In the genomic region with DNA sequence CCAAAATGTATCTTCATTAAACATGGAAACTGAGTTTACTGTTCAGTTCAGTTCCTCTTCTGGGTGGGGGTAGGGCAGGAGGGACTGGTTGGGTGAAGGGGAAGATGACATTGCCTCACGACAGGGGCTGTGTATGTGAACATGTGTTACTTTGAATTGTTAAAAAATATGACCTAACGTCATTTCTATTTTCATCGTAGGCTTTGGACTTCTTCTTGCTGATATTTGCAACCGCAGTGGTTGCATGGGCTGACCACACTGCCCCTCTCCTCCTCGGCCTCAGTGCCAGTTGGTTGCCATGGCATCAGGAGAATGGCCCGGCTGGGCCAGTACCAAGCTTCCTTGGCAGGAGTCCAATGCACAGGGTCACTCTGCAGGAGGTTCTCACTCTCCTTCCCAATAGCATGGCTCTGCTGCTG, we compare ENCODE assay signal across 13 cellular contexts. TPM values are rescaled to one million over a fixed set of nuclear protein-coding genes. Genes with fewer than 3 reads are reported as not detected.
DNase-seq lines count a peak whose midpoint lies in the region; ATAC-seq and TF ChIP-seq lines count a peak whose summit lies in the region.
"Had no signal": no experiment of that assay in that cellular context is flagged by ENCODE, and none has a peak within 500 bp of the region (broad histone marks: within the 10 kb centered on the region; RNA-seq: fewer than 3 reads in every experiment).

No MANE protein-coding gene starts in this region.

- no peak overlapping the region for H3K4me3 Mint-ChIP-seq in H9
- H3K4me3 Mint-ChIP-seq in CD4-positive, alpha-beta T cell: no peak overlapping the region
- H3K4me3 Mint-ChIP-seq: activated CD8-positive, alpha-beta memory T cell treated with anti-CD3 and anti-CD28 coated beads, Interleukin-2, amount 10 ng/mL, durations not matched to agents 7 days and 5 days had no signal

- no peaks in the 10 kb centered on the region for H3K23me2 ChIP-seq in H9 (ENCODE audit: insufficient read length, low read depth, low read length, poor library complexity, severe bottlenecking)

- H3K9me3 ChIP-seq in H9 (ENCODE audit: control insufficient read depth, low read depth, low read length) (no peaks in the 10 kb centered on the region), OCI-LY7 (ENCODE audit: low read length) (no peaks in the 10 kb centered on the region), heart right ventricle (no peaks in the 10 kb centered on the region)
- no peaks in the 10 kb centered on the region for H3K9me3 ChIP-seq in CD4-positive, alpha-beta T cell (ENCODE audit: control insufficient read depth, low read length)
- H3K9me3 ChIP-seq: BE2C had no signal

- H3K4me2 ChIP-seq in H9 (ENCODE audit: insufficient read depth, insufficient read length, low read length) (no peak overlapping the region), OCI-LY7 (ENCODE audit: low read length) (peak overlapping the region; percentile 23; the same call in 1 of the 2 replicates)
- H3K4me2 ChIP-seq: PC-9 had no signal

- no peaks in the 10 kb centered on the region for H3K79me2 ChIP-seq in H9 (ENCODE audit: insufficient read depth, low read length)
- no peaks in the 10 kb centered on the region for H3K79me2 ChIP-seq in OCI-LY7 (ENCODE audit: insufficient read depth, low read depth, low read length)

- H4K20me1 ChIP-seq in H9 (ENCODE audit: control insufficient read depth, insufficient read depth, insufficient read length): no peaks in the 10 kb centered on the region
- H4K20me1 ChIP-seq in OCI-LY7 (ENCODE audit: insufficient read depth, low read length): no peaks in the 10 kb centered on the region

- no peak overlapping the region for H2AK5ac ChIP-seq in H9 (ENCODE audit: insufficient read length, low read length)

- peak; percentile 26 to 84 (median 58) for ATAC-seq in heart right ventricle
- ATAC-seq in CD4-positive, alpha-beta T cell (ENCODE audit: poor library complexity): no peak
- ATAC-seq: activated CD8-positive, alpha-beta memory T cell treated with anti-CD3 and anti-CD28 coated beads, Interleukin-2, amount 10 ng/mL, durations not matched to agents 7 days and 5 days had no signal

- no peaks in the 10 kb centered on the region for H3K9me3 Mint-ChIP-seq in H9
- H3K9me3 Mint-ChIP-seq in CD4-positive, alpha-beta T cell: no peaks in the 10 kb centered on the region

- no peak overlapping the region for H3K56ac ChIP-seq in H9 (ENCODE audit: insufficient read length, low read depth, low read length)

- no CpG with 5 or more reads among the region's 6 CpGs for WGBS in H9 (ENCODE audit: extremely low coverage, insufficient read length, low lambda C conversion rate)
- WGBS in heart right ventricle, 2 donors: 68 to 85% methylated on average over 6 of the region's 6 CpGs

- H2BK12ac ChIP-seq in H9 (ENCODE audit: insufficient read length, low read depth, low read length): no peak overlapping the region

- H3K27ac Mint-ChIP-seq in H9: peak overlapping the region in 2 of 3 experiments; percentile 65 to 77; a peak in 3 of 7 replicates
- H3K27ac Mint-ChIP-seq in CD4-positive, alpha-beta T cell: no peak overlapping the region
- H3K27ac Mint-ChIP-seq: activated CD8-positive, alpha-beta memory T cell treated with anti-CD3 and anti-CD28 coated beads, Interleukin-2, amount 10 ng/mL, durations not matched to agents 7 days and 5 days had no signal

- peaks cover 9 to 17% of the 10 kb centered on the region in 2 experiments for H3K4me1 Mint-ChIP-seq in H9
- no peaks in the 10 kb centered on the region for H3K4me1 Mint-ChIP-seq in CD4-positive, alpha-beta T cell (ENCODE audit: low read depth)
- H3K4me1 Mint-ChIP-seq: activated CD8-positive, alpha-beta memory T cell treated with anti-CD3 and anti-CD28 coated beads, Interleukin-2, amount 10 ng/mL, durations not matched to agents 7 days and 5 days had no signal

- no TSS peak for BruUV-seq in OCI-LY7 (replicated peaks; lab: Mats Ljungman, UMichigan)

- no peaks in the 10 kb centered on the region for H3K27me3 Mint-ChIP-seq in H9 (ENCODE audit: low read depth)
- H3K27me3 Mint-ChIP-seq in CD4-positive, alpha-beta T cell: no peaks in the 10 kb centered on the region
- H3K27me3 Mint-ChIP-seq: activated CD8-positive, alpha-beta memory T cell treated with anti-CD3 and anti-CD28 coated beads, Interleukin-2, amount 10 ng/mL, durations not matched to agents 7 days and 5 days had no signal

- no peak overlapping the region for H4K5ac ChIP-seq in H9 (ENCODE audit: insufficient read length, low read depth, low read length)

- no peak overlapping the region for H2AFZ ChIP-seq in H9 (ENCODE audit: low read length)
- no peak overlapping the region for H2AFZ ChIP-seq in OCI-LY7 (ENCODE audit: low read length)
- H2AFZ ChIP-seq: PC-9 had no signal

- POLR2A ChIA-PET in OCI-LY7 (lab: Charles Lee): interaction anchor here (0.8 to 3.1 kb wide), 5 partner anchors 7 to 305 kb away, joined by 3 to 15 read pairs (median 4); no protein-coding TSS in a partner anchor
- POLR2A ChIA-PET in CD4-positive, alpha-beta T cell (lab: Charles Lee): no interaction called here

- no peak overlapping the region for H4K8ac ChIP-seq in H9 (replicated peaks; ENCODE audit: insufficient read length, low read depth, low read length)

- no peak overlapping the region for H3T11ph ChIP-seq in H9 (ENCODE audit: low read length)

- H3K27me3 ChIP-seq in H9 (ENCODE audit: insufficient read depth, low read length) (no peaks in the 10 kb centered on the region), heart right ventricle (no peaks in the 10 kb centered on the region)
- H3K27me3 ChIP-seq in CD4-positive, alpha-beta T cell (ENCODE audit: control insufficient read depth, insufficient read depth, low read length): no peaks in the 10 kb centered on the region
- H3K27me3 ChIP-seq: BE2C had no signal

- no peak overlapping the region for H3K9ac ChIP-seq in H9 (ENCODE audit: extremely low read depth, insufficient read length, low read length)

- no peak overlapping the region for H3K14ac ChIP-seq in H9 (ENCODE audit: insufficient read depth, low read length)

- no peak overlapping the region for H4K91ac ChIP-seq in H9 (ENCODE audit: insufficient read length, low read depth, low read length)

- peaks cover 17 to 55% (median 40%) of the 10 kb centered on the region in 3 experiments; a peak in 6 of 7 replicates for H3K36me3 Mint-ChIP-seq in H9 (ENCODE audit: insufficient read depth in 1 of 3, low read depth in 3 of 3)
- H3K36me3 Mint-ChIP-seq in CD4-positive, alpha-beta T cell (ENCODE audit: low read depth): peaks cover 82% of the 10 kb centered on the region

- H3K4me1 ChIP-seq in H9 (ENCODE audit: insufficient read depth, low read length): no peaks in the 10 kb centered on the region
- peaks cover 28% of the 10 kb centered on the region for H3K4me1 ChIP-seq in OCI-LY7 (ENCODE audit: insufficient read depth, low read length, poor library complexity, severe bottlenecking)
- peaks cover 0 to 23% (median 0%) of the 10 kb centered on the region in 9 donors for H3K4me1 ChIP-seq in heart right ventricle
- H3K4me1 ChIP-seq: BE2C had no signal

- TF ChIP-seq CTCF in H9 (conservative IDR thresholded peaks at IDR 0.05): no peak
- no peak for TF ChIP-seq CTCF in OCI-LY7 (conservative IDR thresholded peaks at IDR 0.05; ENCODE audit: low read length)
- no peak for TF ChIP-seq CTCF in heart right ventricle (IDR thresholded peaks at IDR 0.05)
- no peak for TF ChIP-seq CTCF in CD4-positive, alpha-beta T cell (IDR thresholded peaks at IDR 0.05)

- DNase-seq in H9 (no peak), OCI-LY7 (ENCODE audit: low spot score) (no peak), heart right ventricle (peak; percentile 22 to 32), posterior cingulate gyrus (peak; percentile 34 to 92 (median 60)), NCI-H226 (no peak), NCI-H2171 (lab: John Stamatoyannopoulos, UW) (no peak), DMS79 (lab: John Stamatoyannopoulos, UW) (no peak)
- no peak for DNase-seq in CD4-positive, alpha-beta T cell
- DNase-seq: activated CD8-positive, alpha-beta memory T cell treated with anti-CD3 and anti-CD28 coated beads, Interleukin-2, amount 10 ng/mL, durations not matched to agents 7 days and 5 days; BE2C; NCI-H1436 treated with DMSO at 0.1 percent for 48 hours; PC-9; stimulated activated CD8-positive, alpha-beta memory T cell treated with anti-CD3 and anti-CD28 coated beads, Interleukin-4, amount 100 ng/mL, for 48 hours had no signal

- no peak overlapping the region for H3K23ac ChIP-seq in H9 (ENCODE audit: insufficient read length, low read depth, low read length)

- H3K79me1 ChIP-seq in H9 (ENCODE audit: insufficient read depth, low read depth, low read length, poor library complexity, severe bottlenecking): no peaks in the 10 kb centered on the region

- no peak overlapping the region for H2BK120ac ChIP-seq in H9 (ENCODE audit: low read depth, low read length, poor library complexity, severe bottlenecking)

- H3K27ac ChIP-seq in H9 (ENCODE audit: insufficient read length, low read depth, low read length) (no peak overlapping the region), OCI-LY7 (ENCODE audit: low read depth, low read length, poor library complexity, severe bottlenecking) (no peak overlapping the region), heart right ventricle (peak overlapping the region in 1 of 10 donors; percentile 70)
- H3K27ac ChIP-seq in CD4-positive, alpha-beta T cell (ENCODE audit: low read depth, low read length): no peak overlapping the region
- H3K27ac ChIP-seq: PC-9 had no signal

- no peak overlapping the region for H2BK5ac ChIP-seq in H9 (ENCODE audit: insufficient read length, low read length)

- no peak overlapping the region for H3K4ac ChIP-seq in H9 (ENCODE audit: low read depth, low read length)

- intact Hi-C loops in OCI-LY7 (cut with micrococcal nuclease; ENCODE audit: unreplicated experiment) (no loop called here), heart right ventricle (cut with DNase I) (loop anchor here in 2 of 10 donors (10.0 kb wide), 2 partner anchors 55 to 115 kb away; no protein-coding TSS in a partner anchor), posterior cingulate gyrus (cut with DNase I) (loop anchor here (10.0 kb wide), 1 partner anchor 85 kb away; a partner anchor contains a TSS)
- intact Hi-C loops in CD4-positive, alpha-beta T cell (cut with DNase I, micrococcal nuclease): no loop called here

- no peak overlapping the region for H3K4me3 ChIP-seq in OCI-LY7 (ENCODE audit: low read depth, low read length, poor library complexity, severe bottlenecking)
- no peak overlapping the region for H3K4me3 ChIP-seq in heart right ventricle
- H3K4me3 ChIP-seq: PC-9 had no signal

- H3K18ac ChIP-seq in H9 (ENCODE audit: insufficient read length, low read depth, low read length): no peak overlapping the region

- H3K36me3 ChIP-seq in OCI-LY7 (ENCODE audit: insufficient read depth, low read length) (no peaks in the 10 kb centered on the region), heart right ventricle (peaks cover 0 to 98% (median 16%) of the 10 kb centered on the region in 9 donors)

- H2BK20ac ChIP-seq in H9 (ENCODE audit: low read depth, low read length, poor library complexity, severe bottlenecking): no peak overlapping the region

- CTCF ChIA-PET in OCI-LY7 (lab: Charles Lee; ENCODE audit: unreplicated experiment): no interaction called here
- CTCF ChIA-PET in CD4-positive, alpha-beta T cell (lab: Charles Lee): interaction anchor here (0.7 kb wide), 1 partner anchor 32 kb away, joined by 3 read pairs; no protein-coding TSS in a partner anchor

- H3K9me2 ChIP-seq in OCI-LY7 (ENCODE audit: insufficient read depth, low read length): no peaks in the 10 kb centered on the region

- H2BK15ac ChIP-seq in H9 (ENCODE audit: low read depth, low read length): no peak overlapping the region

RNA-seq across cellular contexts. Expression of a gene that starts 41.5 kb away (rescaled TPM):
- total RNA-seq in H9 (2021) (0.59 and 0.63 TPM in 2 replicates), OCI-LY7 (2022) (not detected in 2 replicates), heart right ventricle (1 to 10 TPM in 2 of 10 donors, under 1 TPM in 8; 0.45 to 1.9 (median 0.63) TPM)
- total RNA-seq in OCI-LY7 (2014; rRNA removed; shearing (Covaris generic)): not detected in 2 replicates
- under 1 TPM; 0.23 to 0.29 TPM for polyA plus RNA-seq in heart right ventricle
- 1 to 10 TPM; 5.9 to 6.5 TPM for total RNA-seq in CD4-positive, alpha-beta T cell

Comparison
In these comparisons a context has a peak if more than half of its experiments do, and no peak if none do; other contexts are left out.
1. DNase-seq: peak in heart right ventricle (2 of 2) and posterior cingulate gyrus (10 of 10); none in H9 (single experiment), OCI-LY7 (single experiment), NCI-H226 (single experiment), NCI-H2171 (single experiment), CD4-positive, alpha-beta T cell (0 of 10) and DMS79 (single experiment).